In the genomic region with DNA sequence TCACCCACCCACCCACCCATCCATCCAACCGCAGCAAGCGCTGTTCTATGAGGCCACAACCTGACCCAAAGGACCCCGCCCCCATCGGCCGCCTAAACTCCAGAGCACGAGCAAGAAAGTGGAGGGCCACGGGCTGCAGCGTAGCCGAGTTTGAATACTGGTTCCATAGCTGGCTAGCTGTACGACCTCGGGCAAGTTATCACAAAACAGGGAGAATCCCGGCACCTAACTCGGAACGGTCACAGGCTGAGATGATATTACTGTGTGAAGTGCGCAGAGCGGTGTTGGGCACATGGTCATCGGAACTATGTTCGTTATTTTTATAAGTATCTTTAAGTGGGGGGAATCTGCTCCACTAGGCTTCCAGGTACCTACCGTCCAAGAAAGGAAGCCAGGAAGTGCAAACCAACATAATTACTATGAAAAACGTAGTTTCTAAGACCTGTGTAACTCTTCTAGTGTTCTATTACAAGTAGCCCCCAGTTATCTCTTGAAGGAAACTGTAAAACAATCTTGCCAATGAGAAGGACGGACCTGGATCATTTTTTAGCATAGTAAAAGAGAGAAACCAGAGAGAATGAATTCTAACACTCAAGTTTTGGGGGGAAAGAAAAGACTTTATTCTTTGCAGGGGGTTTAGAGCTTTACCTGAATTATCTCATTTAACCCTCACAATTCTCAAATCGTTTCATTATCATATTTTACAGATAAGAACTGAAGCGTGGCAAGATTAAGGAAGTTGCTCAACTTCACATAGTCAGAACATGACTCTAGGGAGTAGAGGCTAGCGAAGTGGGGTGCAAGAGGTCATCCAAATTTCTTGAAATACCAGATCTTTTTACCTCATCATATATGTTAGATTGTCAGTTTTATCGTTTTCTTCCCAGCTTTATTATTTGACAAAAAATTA, we compare ENCODE assay signal across 9 cellular contexts. TPM values are rescaled to one million over a fixed set of nuclear protein-coding genes. Genes with fewer than 3 reads are reported as not detected.
DNase-seq lines count a peak whose midpoint lies in the region; ATAC-seq, FAIRE-seq and TF ChIP-seq lines count a peak whose summit lies in the region.
"Had no signal": no experiment of that assay in that cellular context is flagged by ENCODE, and none has a peak within 500 bp of the region (broad histone marks: within the 10 kb centered on the region; RNA-seq: fewer than 3 reads in every experiment).

No MANE protein-coding gene starts in this region.

- TF ChIP-seq CTCF in astrocyte (IDR thresholded peaks at IDR 0.05; ENCODE audit: insufficient read depth, low read depth, low read length) (no peak), kidney (IDR thresholded peaks at IDR 0.05; ENCODE audit: borderline replicate concordance, extremely low read depth, insufficient read depth) (no peak)

- in situ Hi-C loops in HAP-1 (cut with MboI; ENCODE audit: low sequenced_read_pairs), result no loop called here

- H3K4me3 ChIP-seq in HAP-1 (peak overlapping the region; percentile 90), astrocyte (ENCODE audit: insufficient read depth, low read depth, low read length) (peak overlapping the region; percentile 81), kidney (ENCODE audit: low read length in 2 of 2) (peak overlapping the region; percentile 86 to 91)

- no peaks in the 10 kb centered on the region for H3K9me3 ChIP-seq in HAP-1
- H3K9me3 ChIP-seq in astrocyte (ENCODE audit: insufficient read depth, low read depth, low read length), result no peaks in the 10 kb centered on the region
- no peaks in the 10 kb centered on the region for H3K9me3 ChIP-seq in kidney (ENCODE audit: control insufficient read depth in 1 of 2, low read length in 2 of 2)

- H3K36me3 Mint-ChIP-seq in astrocyte (ENCODE audit: low read depth, unreplicated experiment), result peaks cover 5% of the 10 kb centered on the region

- DNase-seq in DMS 273 (lab: John Stamatoyannopoulos, UW; ENCODE audit: unreplicated experiment), result peak; percentile 80
- no peak for DNase-seq in DMS 273 treated with DMSO at 0.1 percent for 48 hours (lab: John Stamatoyannopoulos, UW)
- DNase-seq in HAP-1 (ENCODE audit: low spot score in 2 of 2), result no peak
- peak; percentile 81 for DNase-seq in MV-4-11 (lab: John Stamatoyannopoulos, UW)
- no peak for DNase-seq in astrocyte (ENCODE audit: low read depth)
- DNase-seq in kidney, result no peak
- no peak for DNase-seq in stimulated activated naive CD8-positive, alpha-beta T cell treated with anti-CD3 and anti-CD28 coated beads, Interleukin-15, amount 100 ng/mL, for 72 hours
- DNase-seq in central memory CD4-positive, alpha-beta T cell, result no peak

- H3K4me1 ChIP-seq in HAP-1, result peaks cover 18% of the 10 kb centered on the region
- H3K4me1 ChIP-seq in astrocyte (ENCODE audit: insufficient read depth, low read length), result peaks cover 8% of the 10 kb centered on the region
- peaks cover 9 to 11% of the 10 kb centered on the region in 2 donors for H3K4me1 ChIP-seq in kidney (ENCODE audit: control insufficient read depth in 1 of 2, insufficient read depth in 1 of 2, low read depth in 1 of 2, low read length in 2 of 2)

- H3K27me3 Mint-ChIP-seq in astrocyte (ENCODE audit: low read depth, unreplicated experiment), result no peaks in the 10 kb centered on the region
- no peaks in the 10 kb centered on the region for H3K27me3 Mint-ChIP-seq in stimulated activated naive CD8-positive, alpha-beta T cell treated with anti-CD3 and anti-CD28 coated beads, Interleukin-15, amount 100 ng/mL, for 72 hours

- no peaks in the 10 kb centered on the region for H4K20me1 ChIP-seq in astrocyte (ENCODE audit: insufficient read depth, low read length)

- H3K36me3 ChIP-seq in HAP-1 (replicated peaks) (peaks cover 18% of the 10 kb centered on the region), astrocyte (ENCODE audit: insufficient read depth, low read length) (peaks cover 24% of the 10 kb centered on the region), kidney (ENCODE audit: control insufficient read depth in 1 of 2, insufficient read depth in 2 of 2, low read length in 2 of 2) (peaks cover 7 to 11% of the 10 kb centered on the region in 2 donors)

- peaks cover 9% of the 10 kb centered on the region for H3K4me1 Mint-ChIP-seq in astrocyte (ENCODE audit: low read depth, unreplicated experiment)
- H3K4me1 Mint-ChIP-seq in stimulated activated naive CD8-positive, alpha-beta T cell treated with anti-CD3 and anti-CD28 coated beads, Interleukin-15, amount 100 ng/mL, for 72 hours, result peaks cover 70% of the 10 kb centered on the region

- peak overlapping the region; percentile 68 for H3K9ac ChIP-seq in astrocyte (ENCODE audit: low read length)
- peak overlapping the region; percentile 39 to 72 for H3K9ac ChIP-seq in kidney (ENCODE audit: low read length in 2 of 2)

- peak; percentile 2 for ATAC-seq in stimulated activated naive CD8-positive, alpha-beta T cell treated with anti-CD3 and anti-CD28 coated beads, Interleukin-15, amount 100 ng/mL, for 72 hours

- H3K79me2 ChIP-seq in astrocyte (ENCODE audit: insufficient read depth, low read length), result peaks cover 28% of the 10 kb centered on the region

- H3K4me2 ChIP-seq in astrocyte (ENCODE audit: low read length), result peak overlapping the region; percentile 95

- peaks cover 2% of the 10 kb centered on the region for H3K9me3 Mint-ChIP-seq in astrocyte (ENCODE audit: unreplicated experiment)
- no peaks in the 10 kb centered on the region for H3K9me3 Mint-ChIP-seq in stimulated activated naive CD8-positive, alpha-beta T cell treated with anti-CD3 and anti-CD28 coated beads, Interleukin-15, amount 100 ng/mL, for 72 hours

- peak overlapping the region; percentile 93 for H3K4me3 Mint-ChIP-seq in astrocyte (ENCODE audit: unreplicated experiment)
- H3K4me3 Mint-ChIP-seq in stimulated activated naive CD8-positive, alpha-beta T cell treated with anti-CD3 and anti-CD28 coated beads, Interleukin-15, amount 100 ng/mL, for 72 hours, result peak overlapping the region; percentile 95 to 98

- intact Hi-C loops in kidney (cut with DNase I), result no loop called here

- H2AFZ ChIP-seq in astrocyte (ENCODE audit: low read depth, low read length), result peak overlapping the region; percentile 76

- FAIRE-seq in astrocyte (lab: Jason Lieb, UNC) (no peak), kidney (lab: Jason Lieb, UNC) (no peak)
- FAIRE-seq: A204.1 had no signal

- H3K27me3 ChIP-seq in HAP-1 (ENCODE audit: low read depth), result no peaks in the 10 kb centered on the region
- no peaks in the 10 kb centered on the region for H3K27me3 ChIP-seq in astrocyte (ENCODE audit: insufficient read depth, low read length)

- H3K27ac ChIP-seq in astrocyte (ENCODE audit: low read depth, low read length) (no peak overlapping the region), kidney (ENCODE audit: low read depth in 2 of 2, low read length in 2 of 2) (peak overlapping the region in 1 of 2 donors; percentile 57)

- peak overlapping the region; percentile 55 for H3K27ac Mint-ChIP-seq in astrocyte (ENCODE audit: unreplicated experiment)
- peak overlapping the region; percentile 94 to 99 for H3K27ac Mint-ChIP-seq in stimulated activated naive CD8-positive, alpha-beta T cell treated with anti-CD3 and anti-CD28 coated beads, Interleukin-15, amount 100 ng/mL, for 72 hours

RNA-seq across cellular contexts. Expression of gene BUD13, which starts 0.7 kb away (rescaled TPM):
- total RNA-seq in astrocyte (8.0 and 9.3 TPM in 2 replicates), kidney (14.1 TPM)
- 11.7 TPM for polyA plus RNA-seq in kidney (ENCODE audit: insufficient read depth, low read depth, low replicate concordance)

RNA-seq across cellular contexts. Expression of gene ZPR1, which starts 14.4 kb away (rescaled TPM):
- total RNA-seq in astrocyte, result 65.1 and 67.3 TPM in 2 replicates
- 40.2 TPM for total RNA-seq in kidney
- 30.0 TPM for polyA plus RNA-seq in kidney (ENCODE audit: insufficient read depth, low read depth, low replicate concordance)

RNA-seq across cellular contexts. Expression of gene APOA5, which starts 18.2 kb away (rescaled TPM):
- not detected in 2 replicates for total RNA-seq in astrocyte
- total RNA-seq in kidney, result not detected
- polyA plus RNA-seq in kidney (ENCODE audit: insufficient read depth, low read depth, low replicate concordance), result not detected

RNA-seq across cellular contexts. Expression of gene APOA4, which starts 49.6 kb away (rescaled TPM):
- not detected in 2 replicates for total RNA-seq in astrocyte
- not detected for total RNA-seq in kidney
- 0.80 TPM for polyA plus RNA-seq in kidney (ENCODE audit: insufficient read depth, low read depth, low replicate concordance)

RNA-seq across cellular contexts. Expression of gene APOC3, which starts 56.2 kb away (rescaled TPM):
- total RNA-seq in astrocyte (not detected in 2 replicates), kidney (not detected)
- 35.6 TPM for polyA plus RNA-seq in kidney (ENCODE audit: insufficient read depth, low read depth, low replicate concordance)

Comparison
In these comparisons a context has a peak if more than half of its experiments do, and no peak if none do; other contexts are left out.
1. DNase-seq: peak in DMS 273 (single experiment) and MV-4-11 (single experiment); none in DMS 273 treated with DMSO at 0.1 percent for 48 hours (single experiment), HAP-1 (0 of 2), astrocyte (single experiment), kidney (single experiment), stimulated activated naive CD8-positive, alpha-beta T cell treated with anti-CD3 and anti-CD28 coated beads, Interleukin-15, amount 100 ng/mL, for 72 hours (0 of 2) and central memory CD4-positive, alpha-beta T cell (single experiment).
2. Peak in every context shown above with its lines, with median percentiles within 50 percentile points of each other: H3K4me3 ChIP-seq.